ENCODE assay signal across 14 cellular contexts in the genomic region with DNA sequence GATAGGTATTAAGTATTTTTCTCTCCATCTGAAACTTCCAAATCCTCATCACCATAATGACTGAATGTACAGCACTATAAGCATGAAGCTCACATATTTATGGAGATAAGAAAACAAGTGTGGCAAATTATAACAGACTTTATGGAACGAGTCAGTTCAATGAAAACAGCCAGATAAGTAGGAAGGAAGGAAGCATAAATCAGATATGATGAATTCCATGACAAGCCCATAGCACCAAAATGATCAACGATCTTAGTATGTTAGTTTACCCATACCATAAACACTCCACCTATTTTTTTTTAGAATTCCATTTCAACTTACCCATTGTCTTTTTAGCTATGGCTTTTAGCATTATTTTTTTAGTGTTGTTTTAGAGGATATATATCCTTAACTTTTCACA.
DNase-seq lines count a peak whose midpoint lies in the region; ATAC-seq and TF ChIP-seq lines count a peak whose summit lies in the region.
"Had no signal": no experiment of that assay in that cellular context is flagged by ENCODE, and none has a peak within 500 bp of the region (broad histone marks: within the 10 kb centered on the region; RNA-seq: fewer than 3 reads in every experiment).

No MANE protein-coding gene starts in this region.

- peaks cover 0 to 2% (median 0%) of the 10 kb centered on the region in 7 donors for H3K9me3 Mint-ChIP-seq in CD4-positive, CD25-positive, alpha-beta regulatory T cell
- H3K9me3 Mint-ChIP-seq in CD8-positive, alpha-beta T cell: peaks cover 2% of the 10 kb centered on the region
- H3K9me3 Mint-ChIP-seq in CD4-positive, alpha-beta memory T cell: no peaks in the 10 kb centered on the region

- H3K27me3 Mint-ChIP-seq in CD4-positive, CD25-positive, alpha-beta regulatory T cell: no peaks in the 10 kb centered on the region
- no peaks in the 10 kb centered on the region for H3K27me3 Mint-ChIP-seq in CD8-positive, alpha-beta T cell (ENCODE audit: low read depth)
- H3K27me3 Mint-ChIP-seq in CD4-positive, alpha-beta memory T cell: no peaks in the 10 kb centered on the region
- H3K27me3 Mint-ChIP-seq: IgD-negative memory B cell had no signal

- POLR2A ChIA-PET in CD8-positive, alpha-beta T cell (lab: Charles Lee): interaction anchor here (0.6 kb wide), 1 partner anchor 63 kb away, joined by 4 read pairs; no protein-coding TSS in a partner anchor
- POLR2A ChIA-PET in CD4-positive, alpha-beta memory T cell (lab: Charles Lee; ENCODE audit: partially characterized antibody): no interaction called here

- no peak for DNase-seq in CD4-positive, CD25-positive, alpha-beta regulatory T cell
- no peak for DNase-seq in CD8-positive, alpha-beta T cell
- DNase-seq in SK-N-MC (ENCODE audit: low read depth, low spot score) (peak; percentile 20), dermis blood vessel endothelial cell (peak; percentile 27), NCI-H748 treated with DMSO at 0.1 percent for 48 hours (lab: John Stamatoyannopoulos, UW) (no peak), left lobe of liver (ENCODE audit: low spot score) (no peak)
- DNase-seq in CD4-positive, alpha-beta memory T cell: no peak
- DNase-seq: DMS153, DMS79 treated with DMSO at 0.1 percent for 48 hours, EL had no signal

- peaks cover 2% of the 10 kb centered on the region for H3K36me3 Mint-ChIP-seq in CD4-positive, CD25-positive, alpha-beta regulatory T cell
- H3K36me3 Mint-ChIP-seq in CD8-positive, alpha-beta T cell: no peaks in the 10 kb centered on the region
- H3K36me3 Mint-ChIP-seq in CD4-positive, alpha-beta memory T cell: peaks cover 1 to 3% of the 10 kb centered on the region in 2 donors
- H3K36me3 Mint-ChIP-seq: CD14-positive monocyte had no signal

- peak overlapping the region; percentile 2 to 11 (median 6) for H3K27ac Mint-ChIP-seq in CD4-positive, CD25-positive, alpha-beta regulatory T cell
- peak overlapping the region; percentile 3 for H3K27ac Mint-ChIP-seq in CD8-positive, alpha-beta T cell
- peak overlapping the region in 3 of 7 donors; percentile 0 to 58 (median 0) for H3K27ac Mint-ChIP-seq in CD4-positive, alpha-beta memory T cell
- H3K27ac Mint-ChIP-seq: IgD-negative memory B cell had no signal

- no peak for TF ChIP-seq CTCF in CD8-positive, alpha-beta T cell (IDR thresholded peaks at IDR 0.05)

- peaks cover 53 to 80% (median 66%) of the 10 kb centered on the region in 4 donors for H3K4me1 Mint-ChIP-seq in CD4-positive, CD25-positive, alpha-beta regulatory T cell
- H3K4me1 Mint-ChIP-seq in CD8-positive, alpha-beta T cell (ENCODE audit: low read depth): peaks cover 57% of the 10 kb centered on the region
- H3K4me1 Mint-ChIP-seq in CD4-positive, alpha-beta memory T cell: peaks cover 50 to 72% (median 63%) of the 10 kb centered on the region in 4 donors
- H3K4me1 Mint-ChIP-seq: CD14-positive monocyte had no signal

- intact Hi-C loops in CD8-positive, alpha-beta T cell (cut with DNase I, micrococcal nuclease): no loop called here
- intact Hi-C loops in CD4-positive, alpha-beta memory T cell (cut with micrococcal nuclease): loop anchor here (5.0 kb wide), 1 partner anchor 42 kb away; no protein-coding TSS in a partner anchor

- peak overlapping the region in 1 of 4 donors; percentile 48 for H3K4me3 Mint-ChIP-seq in CD4-positive, CD25-positive, alpha-beta regulatory T cell
- no peak overlapping the region for H3K4me3 Mint-ChIP-seq in CD8-positive, alpha-beta T cell
- peak overlapping the region in 1 of 8 donors; percentile 1 for H3K4me3 Mint-ChIP-seq in CD4-positive, alpha-beta memory T cell
- H3K4me3 Mint-ChIP-seq: CD14-positive monocyte, IgD-negative memory B cell had no signal

- H3K27ac ChIP-seq in CD4-positive, CD25-positive, alpha-beta regulatory T cell (ENCODE audit: insufficient read depth, low read length, poor library complexity, severe bottlenecking): no peak overlapping the region
- H3K27ac ChIP-seq in CD8-positive, alpha-beta T cell (ENCODE audit: low read depth, low read length): no peak overlapping the region
- H3K27ac ChIP-seq in SK-N-MC: no peak overlapping the region
- no peak overlapping the region for H3K27ac ChIP-seq in CD4-positive, alpha-beta memory T cell (ENCODE audit: low read depth, low read length)
- H3K27ac ChIP-seq: A549 had no signal

- no peak overlapping the region for H3K9ac ChIP-seq in SK-N-MC (ENCODE audit: insufficient read length)

- ATAC-seq in CD4-positive, CD25-positive, alpha-beta regulatory T cell (ENCODE audit: low read depth in 2 of 2): no peak
- no peak for ATAC-seq in CD8-positive, alpha-beta T cell
- no peak for ATAC-seq in left lobe of liver
- ATAC-seq: A549 had no signal

- no peaks in the 10 kb centered on the region for H3K9me3 ChIP-seq in CD4-positive, CD25-positive, alpha-beta regulatory T cell (ENCODE audit: control insufficient read depth in 2 of 2, low read length in 2 of 2)
- no peaks in the 10 kb centered on the region for H3K9me3 ChIP-seq in CD8-positive, alpha-beta T cell (ENCODE audit: low read length)
- no peaks in the 10 kb centered on the region for H3K9me3 ChIP-seq in SK-N-MC (ENCODE audit: low read depth, low read length)
- H3K9me3 ChIP-seq in CD4-positive, alpha-beta memory T cell (ENCODE audit: control insufficient read depth in 1 of 2, low read length in 2 of 2): no peaks in the 10 kb centered on the region
- H3K9me3 ChIP-seq: A549, HAP-1 had no signal

- H3K27me3 ChIP-seq in CD4-positive, CD25-positive, alpha-beta regulatory T cell (ENCODE audit: control insufficient read depth, insufficient read depth, low read length): no peaks in the 10 kb centered on the region
- H3K27me3 ChIP-seq in CD8-positive, alpha-beta T cell (ENCODE audit: insufficient read depth, low read length): no peaks in the 10 kb centered on the region
- H3K27me3 ChIP-seq in CD4-positive, alpha-beta memory T cell (ENCODE audit: insufficient read depth, low read length): no peaks in the 10 kb centered on the region

- H3K4me1 ChIP-seq in CD4-positive, CD25-positive, alpha-beta regulatory T cell (ENCODE audit: control insufficient read depth, insufficient read depth, low read length, poor library complexity, severe bottlenecking): peaks cover 31% of the 10 kb centered on the region
- H3K4me1 ChIP-seq in CD8-positive, alpha-beta T cell (ENCODE audit: insufficient read depth, low read length): peaks cover 25% of the 10 kb centered on the region
- H3K4me1 ChIP-seq in CD4-positive, alpha-beta memory T cell (ENCODE audit: insufficient read depth, low read length): peaks cover 58% of the 10 kb centered on the region
- H3K4me1 ChIP-seq: A549, HAP-1 had no signal

- CTCF ChIA-PET in CD8-positive, alpha-beta T cell (lab: Charles Lee): interaction anchor here (0.8 kb wide), 1 partner anchor 128 kb away, joined by 3 read pairs; no protein-coding TSS in a partner anchor
- CTCF ChIA-PET in CD4-positive, alpha-beta memory T cell (lab: Charles Lee; ENCODE audit: partially characterized antibody): interaction anchor here (1.2 kb wide), 1 partner anchor 276 kb away, joined by 3 read pairs; no protein-coding TSS in a partner anchor

- no peak overlapping the region for H3K4me3 ChIP-seq in CD4-positive, CD25-positive, alpha-beta regulatory T cell (ENCODE audit: low read depth, low read length)
- no peak overlapping the region for H3K4me3 ChIP-seq in CD8-positive, alpha-beta T cell (ENCODE audit: low read depth, low read length)
- no peak overlapping the region for H3K4me3 ChIP-seq in SK-N-MC
- H3K4me3 ChIP-seq in CD4-positive, alpha-beta memory T cell (ENCODE audit: low read length in 2 of 2): no peak overlapping the region
- H3K4me3 ChIP-seq: A549, HAP-1 had no signal

- H3K36me3 ChIP-seq in CD4-positive, CD25-positive, alpha-beta regulatory T cell (ENCODE audit: control insufficient read depth, insufficient read depth, low read length): no peaks in the 10 kb centered on the region
- H3K36me3 ChIP-seq in CD8-positive, alpha-beta T cell (ENCODE audit: insufficient read depth, low read length): no peaks in the 10 kb centered on the region
- H3K36me3 ChIP-seq in SK-N-MC (ENCODE audit: insufficient read depth, low read length): no peaks in the 10 kb centered on the region
- H3K36me3 ChIP-seq in CD4-positive, alpha-beta memory T cell (ENCODE audit: insufficient read depth, low read length): no peaks in the 10 kb centered on the region
- H3K36me3 ChIP-seq: HAP-1 had no signal

Comparison
In these comparisons a context has a peak if more than half of its experiments do, and no peak if none do; other contexts are left out.
1. DNase-seq: peak in SK-N-MC (single experiment) and dermis blood vessel endothelial cell (single experiment); none in CD4-positive, CD25-positive, alpha-beta regulatory T cell (0 of 3), CD8-positive, alpha-beta T cell (0 of 7), NCI-H748 treated with DMSO at 0.1 percent for 48 hours (single experiment), CD4-positive, alpha-beta memory T cell (0 of 5) and left lobe of liver (single experiment).